Comparison of ENCODE assay signal across 1 cellular context in genomic region chr1:48917901-48918603, GRCh38.
TF ChIP-seq lines count a peak whose summit lies in the region.

No MANE protein-coding gene starts in this region.

TF ChIP-seq in GM23338, 12 proteins besides CTCF, POLR2A, EP300 and RAD21 (continued from another document):
- TF ChIP-seq, protein P1, sequence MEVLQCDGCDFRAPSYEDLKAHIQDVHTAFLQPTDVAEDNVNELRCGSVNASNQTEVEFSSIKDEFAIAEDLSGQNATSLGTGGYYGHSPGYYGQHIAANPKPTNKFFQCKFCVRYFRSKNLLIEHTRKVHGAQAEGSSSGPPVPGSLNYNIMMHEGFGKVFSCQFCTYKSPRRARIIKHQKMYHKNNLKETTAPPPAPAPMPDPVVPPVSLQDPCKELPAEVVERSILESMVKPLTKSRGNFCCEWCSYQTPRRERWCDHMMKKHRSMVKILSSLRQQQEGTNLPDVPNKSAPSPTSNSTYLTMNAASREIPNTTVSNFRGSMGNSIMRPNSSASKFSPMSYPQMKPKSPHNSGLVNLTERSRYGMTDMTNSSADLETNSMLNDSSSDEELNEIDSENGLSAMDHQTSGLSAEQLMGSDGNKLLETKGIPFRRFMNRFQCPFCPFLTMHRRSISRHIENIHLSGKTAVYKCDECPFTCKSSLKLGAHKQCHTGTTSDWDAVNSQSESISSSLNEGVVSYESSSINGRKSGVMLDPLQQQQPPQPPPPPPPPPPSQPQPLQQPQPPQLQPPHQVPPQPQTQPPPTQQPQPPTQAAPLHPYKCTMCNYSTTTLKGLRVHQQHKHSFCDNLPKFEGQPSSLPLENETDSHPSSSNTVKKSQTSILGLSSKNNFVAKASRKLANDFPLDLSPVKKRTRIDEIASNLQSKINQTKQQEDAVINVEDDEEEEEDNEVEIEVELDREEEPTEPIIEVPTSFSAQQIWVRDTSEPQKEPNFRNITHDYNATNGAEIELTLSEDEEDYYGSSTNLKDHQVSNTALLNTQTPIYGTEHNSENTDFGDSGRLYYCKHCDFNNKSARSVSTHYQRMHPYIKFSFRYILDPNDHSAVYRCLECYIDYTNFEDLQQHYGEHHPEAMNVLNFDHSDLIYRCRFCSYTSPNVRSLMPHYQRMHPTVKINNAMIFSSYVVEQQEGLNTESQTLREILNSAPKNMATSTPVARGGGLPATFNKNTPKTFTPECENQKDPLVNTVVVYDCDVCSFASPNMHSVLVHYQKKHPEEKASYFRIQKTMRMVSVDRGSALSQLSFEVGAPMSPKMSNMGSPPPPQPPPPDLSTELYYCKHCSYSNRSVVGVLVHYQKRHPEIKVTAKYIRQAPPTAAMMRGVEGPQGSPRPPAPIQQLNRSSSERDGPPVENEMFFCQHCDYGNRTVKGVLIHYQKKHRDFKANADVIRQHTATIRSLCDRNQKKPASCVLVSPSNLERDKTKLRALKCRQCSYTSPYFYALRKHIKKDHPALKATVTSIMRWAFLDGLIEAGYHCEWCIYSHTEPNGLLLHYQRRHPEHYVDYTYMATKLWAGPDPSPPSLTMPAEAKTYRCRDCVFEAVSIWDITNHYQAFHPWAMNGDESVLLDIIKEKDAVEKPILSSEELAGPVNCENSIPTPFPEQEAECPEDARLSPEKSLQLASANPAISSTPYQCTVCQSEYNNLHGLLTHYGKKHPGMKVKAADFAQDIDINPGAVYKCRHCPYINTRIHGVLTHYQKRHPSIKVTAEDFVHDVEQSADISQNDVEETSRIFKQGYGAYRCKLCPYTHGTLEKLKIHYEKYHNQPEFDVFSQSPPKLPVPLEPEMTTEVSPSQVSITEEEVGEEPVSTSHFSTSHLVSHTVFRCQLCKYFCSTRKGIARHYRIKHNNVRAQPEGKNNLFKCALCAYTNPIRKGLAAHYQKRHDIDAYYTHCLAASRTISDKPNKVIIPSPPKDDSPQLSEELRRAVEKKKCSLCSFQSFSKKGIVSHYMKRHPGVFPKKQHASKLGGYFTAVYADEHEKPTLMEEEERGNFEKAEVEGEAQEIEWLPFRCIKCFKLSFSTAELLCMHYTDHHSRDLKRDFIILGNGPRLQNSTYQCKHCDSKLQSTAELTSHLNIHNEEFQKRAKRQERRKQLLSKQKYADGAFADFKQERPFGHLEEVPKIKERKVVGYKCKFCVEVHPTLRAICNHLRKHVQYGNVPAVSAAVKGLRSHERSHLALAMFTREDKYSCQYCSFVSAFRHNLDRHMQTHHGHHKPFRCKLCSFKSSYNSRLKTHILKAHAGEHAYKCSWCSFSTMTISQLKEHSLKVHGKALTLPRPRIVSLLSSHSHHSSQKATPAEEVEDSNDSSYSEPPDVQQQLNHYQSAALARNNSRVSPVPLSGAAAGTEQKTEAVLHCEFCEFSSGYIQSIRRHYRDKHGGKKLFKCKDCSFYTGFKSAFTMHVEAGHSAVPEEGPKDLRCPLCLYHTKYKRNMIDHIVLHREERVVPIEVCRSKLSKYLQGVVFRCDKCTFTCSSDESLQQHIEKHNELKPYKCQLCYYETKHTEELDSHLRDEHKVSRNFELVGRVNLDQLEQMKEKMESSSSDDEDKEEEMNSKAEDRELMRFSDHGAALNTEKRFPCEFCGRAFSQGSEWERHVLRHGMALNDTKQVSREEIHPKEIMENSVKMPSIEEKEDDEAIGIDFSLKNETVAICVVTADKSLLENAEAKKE (CRISPR knock-in tag; IDR thresholded peaks at IDR 0.05), result no peak
- no peak for TF ChIP-seq JUNB (IDR thresholded peaks at IDR 0.05; ENCODE audit: unreplicated experiment)
- TF ChIP-seq POLR2AphosphoS5 (IDR thresholded peaks at IDR 0.05; ENCODE audit: low read depth), result no peak
- no peak for TF ChIP-seq STAT1 (IDR thresholded peaks at IDR 0.05; ENCODE audit: unreplicated experiment)
